ENCODE assay signal across 8 cellular contexts in genomic region chr10:16520900-16521299, GRCh38. TPM values are rescaled to one million over a fixed set of nuclear protein-coding genes. Genes with fewer than 3 reads are reported as not detected.
DNase-seq lines count a peak whose midpoint lies in the region; ATAC-seq and TF ChIP-seq lines count a peak whose summit lies in the region.

No MANE protein-coding gene starts in this region.

- TF ChIP-seq EP300 in ovary (IDR thresholded peaks at IDR 0.05) = no peak

- H2AFZ ChIP-seq in fibroblast of lung (ENCODE audit: low read length) (no peak overlapping the region), MM.1S (ENCODE audit: low read length) (no peak overlapping the region)

- no peak overlapping the region for H3K27ac ChIP-seq in AG04450 (ENCODE audit: low read depth, low read length)
- no peak overlapping the region for H3K27ac ChIP-seq in fibroblast of lung (ENCODE audit: insufficient read depth, low read length)
- no peak overlapping the region for H3K27ac ChIP-seq in ovary
- H3K27ac ChIP-seq in MM.1S (ENCODE audit: low read length) = no peak overlapping the region

- no peaks in the 10 kb centered on the region; the same call in 1 of the 2 replicates for H3K9me3 ChIP-seq in AG04450 (ENCODE audit: control insufficient read depth, insufficient read depth, low read length)
- H3K9me3 ChIP-seq in fibroblast of lung (ENCODE audit: control insufficient read depth, insufficient read depth, low read depth, low read length) = no peaks in the 10 kb centered on the region
- no peaks in the 10 kb centered on the region for H3K9me3 ChIP-seq in ovary
- H3K9me3 ChIP-seq in MM.1S (replicated peaks; ENCODE audit: insufficient read depth, low read length) = no peaks in the 10 kb centered on the region

- no peaks in the 10 kb centered on the region for H3K36me3 ChIP-seq in fibroblast of lung (ENCODE audit: control insufficient read depth, insufficient read depth, low read length)
- H3K36me3 ChIP-seq in ovary = no peaks in the 10 kb centered on the region
- no peaks in the 10 kb centered on the region for H3K36me3 ChIP-seq in MM.1S (replicated peaks; ENCODE audit: insufficient read depth, low read length)

- H3K27me3 ChIP-seq in AG04450 (ENCODE audit: control insufficient read depth, insufficient read depth, low read length) (peaks cover 37% of the 10 kb centered on the region), fibroblast of lung (ENCODE audit: control insufficient read depth, insufficient read depth, low read length) (peaks cover 41% of the 10 kb centered on the region), ovary (no peaks in the 10 kb centered on the region), MM.1S (replicated peaks; ENCODE audit: insufficient read depth, low read length) (no peaks in the 10 kb centered on the region)

- H3K9ac ChIP-seq in fibroblast of lung (ENCODE audit: insufficient read depth, low read length) = no peak overlapping the region
- H3K9ac ChIP-seq in MM.1S (ENCODE audit: low read length) = no peak overlapping the region

- no peaks in the 10 kb centered on the region for H4K20me1 ChIP-seq in fibroblast of lung (ENCODE audit: control insufficient read depth, extremely low read depth, insufficient read depth, low read length)
- H4K20me1 ChIP-seq in MM.1S (ENCODE audit: insufficient read depth, low read length) = no peaks in the 10 kb centered on the region

- peak overlapping the region; percentile 51 for H3K4me3 ChIP-seq in AG04450 (ENCODE audit: low read depth, low read length)
- peak overlapping the region; percentile 12 to 47 (median 28) for H3K4me3 ChIP-seq in fibroblast of lung (replicated peaks in 1 of 4; ENCODE audit: control extremely low read depth in 1 of 4, insufficient read depth in 1 of 4, low read depth in 3 of 4, low read length in 4 of 4)
- H3K4me3 ChIP-seq in ovary = peak overlapping the region; percentile 9
- no peak overlapping the region for H3K4me3 ChIP-seq in MM.1S (ENCODE audit: low read length)

- peak; percentile 34 for TF ChIP-seq CTCF in AG04450 (IDR thresholded peaks at IDR 0.05; ENCODE audit: low read depth, low read length)
- peak; percentile 28 to 37 for TF ChIP-seq CTCF in fibroblast of lung (conservative IDR thresholded peaks at IDR 0.05 in 1 of 2, IDR thresholded peaks at IDR 0.05 in 1 of 2; ENCODE audit: low read depth in 1 of 2, low read length in 2 of 2)
- no peak for TF ChIP-seq CTCF in ovary (IDR thresholded peaks at IDR 0.05)
- no peak for TF ChIP-seq CTCF in MM.1S (IDR thresholded peaks at IDR 0.05; ENCODE audit: low read length)

- WGBS in ovary, 3 donors = 0 to 1% (median 1%) methylated on average over 34 to 39 of the region's 39 CpGs

- H3K79me2 ChIP-seq in fibroblast of lung (ENCODE audit: control insufficient read depth, insufficient read depth, low read length) = no peaks in the 10 kb centered on the region
- H3K79me2 ChIP-seq in MM.1S (ENCODE audit: low read length) = no peaks in the 10 kb centered on the region

- CTCF ChIA-PET in AG04450 (lab: Charles Lee) = interaction anchor here (0.6 to 1.0 kb wide), 3 partner anchors 205 to 1264 kb away, joined by 3 to 4 read pairs (median 3); no protein-coding TSS in a partner anchor

- H3K9me2 ChIP-seq in MM.1S (replicated peaks; ENCODE audit: insufficient read depth, low read length) = no peaks in the 10 kb centered on the region

- H3K4me1 ChIP-seq in fibroblast of lung (ENCODE audit: control insufficient read depth, extremely low read depth, insufficient read depth, low read length) (no peaks in the 10 kb centered on the region), ovary (ENCODE audit: insufficient read depth) (peaks cover 8% of the 10 kb centered on the region), MM.1S (ENCODE audit: low read length) (no peaks in the 10 kb centered on the region)

- DNase-seq in AG04450 (ENCODE audit: low read depth, low spot score) = no peak
- peak; percentile 43 to 58 for DNase-seq in activated CD4-positive, alpha-beta T cell treated with anti-CD3 and anti-CD28 coated beads, Interleukin-2, amount 50 U/mL, for 48 hours
- peak; percentile 9 to 14 for DNase-seq in fibroblast of lung (ENCODE audit: low read depth in 2 of 2)
- peak in 1 of 5 donors; percentile 11 for DNase-seq in ovary
- no peak for DNase-seq in SIG-M5 treated with dmso at 0.1 percent for 504 hours (lab: John Stamatoyannopoulos, UW; ENCODE audit: unreplicated experiment)
- no peak for DNase-seq in MM.1S

- H3K4me2 ChIP-seq in fibroblast of lung (ENCODE audit: extremely low read depth, insufficient read depth, low read length) (peak overlapping the region; percentile 51), MM.1S (ENCODE audit: low read depth, low read length) (no peak overlapping the region)

- intact Hi-C loops in ovary (cut with DNase I) = no loop called here

- peak; percentile 61 for ATAC-seq in GM18867 (IDR thresholded peaks at IDR 0.05; ENCODE audit: unreplicated experiment)
- ATAC-seq in HG03139 (IDR thresholded peaks at IDR 0.05; ENCODE audit: unreplicated experiment) = peak; percentile 65

- H3F3A ChIP-seq in MM.1S (ENCODE audit: insufficient read depth, low read length) = no peaks in the 10 kb centered on the region

- TF ChIP-seq POLR2A in ovary (IDR thresholded peaks at IDR 0.05) = no peak

- POLR2A ChIA-PET in AG04450 (lab: Yijun Ruan, JAX) = no interaction called here

RNA-seq across cellular contexts. Expression of gene C1QL3, which starts 0.8 kb away (rescaled TPM):
- polyA plus RNA-seq in AG04450 (2011; rRNA removed) (not detected in 2 replicates), fibroblast of lung (not detected in 2 replicates), ovary (under 1 TPM in 1 of 2 donors, not detected in 1; 0.07 TPM)
- not detected in 2 replicates for polyA minus RNA-seq in AG04450 (2011; rRNA and poly(A)+ RNA removed)
- total RNA-seq in fibroblast of lung (0.17 TPM in 1 of 2 replicates, not detected in the other), ovary (under 1 TPM in 1 of 7 donors, not detected in 6; 0.11 TPM)
- polyA plus RNA-seq in fibroblast of lung (2012) = 0.12 TPM in 1 of 2 replicates, not detected in the other
- polyA minus RNA-seq in fibroblast of lung (ENCODE audit: low replicate concordance) = not detected in 2 replicates

Comparison
In these comparisons a context has a peak if more than half of its experiments do, and no peak if none do; other contexts are left out.
1. DNase-seq: peak in activated CD4-positive, alpha-beta T cell treated with anti-CD3 and anti-CD28 coated beads, Interleukin-2, amount 50 U/mL, for 48 hours (2 of 2) and fibroblast of lung (2 of 2); none in AG04450 (single experiment), SIG-M5 treated with dmso at 0.1 percent for 504 hours (single experiment) and MM.1S (single experiment).
2. CTCF ChIP-seq: peak in AG04450 (single experiment) and fibroblast of lung (2 of 2); none in ovary (0 of 3) and MM.1S (single experiment).